In genomic region chr7:102874966-102875365, GRCh38 we compare ENCODE assay signal across 18 cellular contexts. TPM values are rescaled to one million over a fixed set of nuclear protein-coding genes. Genes with fewer than 3 reads are reported as not detected.
DNase-seq lines count a peak whose midpoint lies in the region; ATAC-seq and TF ChIP-seq lines count a peak whose summit lies in the region.
"Had no signal": no experiment of that assay in that cellular context is flagged by ENCODE, and none has a peak within 500 bp of the region (broad histone marks: within the 10 kb centered on the region; RNA-seq: fewer than 3 reads in every experiment).

No MANE protein-coding gene starts in this region.

- H3F3A ChIP-seq in GM23248 (ENCODE audit: insufficient read depth): peaks cover 41% of the 10 kb centered on the region

- no peaks in the 10 kb centered on the region for H3K9me2 ChIP-seq in GM23248 (ENCODE audit: insufficient read depth)

- H3K4me3 ChIP-seq in GM23248: no peak overlapping the region
- H3K4me3 ChIP-seq in RWPE2 (ENCODE audit: severe bottlenecking): no peak overlapping the region
- H3K4me3 ChIP-seq in skeletal muscle satellite cell (ENCODE audit: low read length): peak overlapping the region; percentile 13
- H3K4me3 ChIP-seq: GM23338, testis had no signal

- 95 to 100% methylated on average over 1 of the region's 1 CpG for WGBS in GM23248 (ENCODE audit: low coverage in 1 of 2, low lambda C conversion rate in 2 of 2, missing lambda C conversion rate in 2 of 2), 2 experiments

- DNase-seq in GM23248 (peak; percentile 25), RWPE2 (ENCODE audit: low spot score) (no peak), foreskin keratinocyte (no peak), NCI-H748 treated with DMSO at 0.1 percent for 48 hours (lab: John Stamatoyannopoulos, UW) (no peak), islet precursor cell (no peak)
- DNase-seq: activated CD4-positive, alpha-beta T cell treated with anti-CD3 and anti-CD28 coated beads, Interleukin-2, amount 50 U/mL, for 1 hour; activated naive CD4-positive, alpha-beta T cell treated with anti-CD3 and anti-CD28 coated beads, Interleukin-2, amount 50 U/mL, for 16 hours; activated T-cell treated with anti-CD3 and anti-CD28 coated beads, Interleukin-2, amount 50 U/mL, for 1 hour; DMS53; effector CD4-positive, alpha-beta T cell; hypothalamus; left colon; NCI-H526 treated with DMSO at 0.1 percent for 48 hours; testis had no signal

- H3K79me2 ChIP-seq in GM23248 (ENCODE audit: insufficient read depth): no peaks in the 10 kb centered on the region

- peaks cover 48% of the 10 kb centered on the region for H3K4me1 ChIP-seq in GM23248 (ENCODE audit: insufficient read depth)
- H3K4me1 ChIP-seq in RWPE2 (ENCODE audit: insufficient read depth, poor library complexity, severe bottlenecking): peaks cover 47% of the 10 kb centered on the region
- peaks cover 48% of the 10 kb centered on the region for H3K4me1 ChIP-seq in foreskin keratinocyte
- H3K4me1 ChIP-seq in skeletal muscle satellite cell (ENCODE audit: control insufficient read depth, insufficient read depth, low read length): peaks cover 51% of the 10 kb centered on the region
- H3K4me1 ChIP-seq: testis had no signal

- TF ChIP-seq CTCF in RWPE2 (IDR thresholded peaks at IDR 0.05; ENCODE audit: poor library complexity, severe bottlenecking) (no peak), foreskin keratinocyte (conservative IDR thresholded peaks at IDR 0.05) (no peak)

- H4K20me1 ChIP-seq in GM23248 (ENCODE audit: insufficient read depth): no peaks in the 10 kb centered on the region

- H3K9ac ChIP-seq in GM23248 (no peak overlapping the region), skeletal muscle satellite cell (ENCODE audit: low read depth, low read length) (peak overlapping the region; percentile 85)

- H3K27me3 ChIP-seq in GM23248 (replicated peaks; ENCODE audit: insufficient read depth) (no peaks in the 10 kb centered on the region), RWPE2 (ENCODE audit: insufficient read depth, poor library complexity, severe bottlenecking) (no peaks in the 10 kb centered on the region), foreskin keratinocyte (no peaks in the 10 kb centered on the region), skeletal muscle satellite cell (ENCODE audit: control insufficient read depth, insufficient read depth, low read length) (no peaks in the 10 kb centered on the region)
- H3K27me3 ChIP-seq: testis had no signal

- in situ Hi-C loops in GM23248 (cut with MboI): no loop called here

- H3K27ac ChIP-seq in GM23248 (peak overlapping the region; percentile 90), RWPE2 (ENCODE audit: poor library complexity, severe bottlenecking) (peak overlapping the region; percentile 96), foreskin keratinocyte (peak overlapping the region; percentile 64)
- H3K27ac ChIP-seq: C4-2B, testis had no signal

- no peaks in the 10 kb centered on the region for H3K9me3 ChIP-seq in GM23248 (ENCODE audit: low read depth)
- H3K9me3 ChIP-seq in RWPE2 (ENCODE audit: severe bottlenecking): no peaks in the 10 kb centered on the region
- no peaks in the 10 kb centered on the region for H3K9me3 ChIP-seq in skeletal muscle satellite cell (replicated peaks; ENCODE audit: low read length)
- H3K9me3 ChIP-seq: testis had no signal

- H3K4me2 ChIP-seq in GM23248 (ENCODE audit: unreplicated experiment): peak overlapping the region; percentile 60
- peak overlapping the region; percentile 57 for H3K4me2 ChIP-seq in skeletal muscle satellite cell (ENCODE audit: low read length)
- H3K4me2 ChIP-seq: GM23338 had no signal

- no peak overlapping the region for H2AFZ ChIP-seq in GM23248
- H2AFZ ChIP-seq: GM23338 had no signal

- ATAC-seq in RWPE2 (ENCODE audit: low read depth) (no peak), foreskin keratinocyte (no peak), GM21619 (IDR thresholded peaks at IDR 0.05; ENCODE audit: unreplicated experiment) (no peak)
- ATAC-seq: GM23338 had no signal

- H3K36me3 ChIP-seq in GM23248 (ENCODE audit: low read depth) (no peaks in the 10 kb centered on the region), RWPE2 (ENCODE audit: low read depth) (no peaks in the 10 kb centered on the region), skeletal muscle satellite cell (ENCODE audit: insufficient read depth, low read length) (no peaks in the 10 kb centered on the region)

RNA-seq across cellular contexts. Expression of gene LRRC17, which starts 37.8 kb away (rescaled TPM):
- 1.5 TPM in 1 of 2 replicates, not detected in the other for total RNA-seq in GM23248 (2014; rRNA removed; shearing (Covaris generic))
- polyA plus RNA-seq in GM23248 (2016; fragmentation: Nextera tagmentation; extraction: Ambion mirVana) (0.18 and 0.22 TPM in 2 replicates), foreskin keratinocyte (0.17 and 0.20 TPM in 2 replicates)
- 0.27 and 0.46 TPM in 2 replicates for total RNA-seq in foreskin keratinocyte
- total RNA-seq in skeletal muscle satellite cell (2012; rRNA removed): 23.3 and 50.0 TPM in 2 replicates
